Comparison of ENCODE assay signal across 8 cellular contexts in genomic region chr6:5132741-5133140, GRCh38. TPM values are rescaled to one million over a fixed set of nuclear protein-coding genes. Genes with fewer than 3 reads are reported as not detected.
DNase-seq lines count a peak whose midpoint lies in the region; ATAC-seq and TF ChIP-seq lines count a peak whose summit lies in the region.

No MANE protein-coding gene starts in this region.

- H3K14ac ChIP-seq in IMR-90 (replicated peaks; ENCODE audit: low read depth, low read length) = 0 out of 2 replicates have a peak overlapping the region, but pooled peaks have one; percentile 8

- H3K18ac ChIP-seq in IMR-90 (ENCODE audit: low read depth, low read length) = peak overlapping the region; percentile 88

- H3K9me1 ChIP-seq in IMR-90 (ENCODE audit: insufficient read depth, low read length) = no peaks in the 10 kb centered on the region

- CTCF ChIA-PET in IMR-90 (lab: Yijun Ruan, JAX) = interaction anchor here (0.6 to 1.4 kb wide), 4 partner anchors 11 to 49 kb away, joined by 3 to 5 read pairs (median 3); no protein-coding TSS in a partner anchor

- H2AFZ ChIP-seq in IMR-90 (replicated peaks; ENCODE audit: low read length, poor library complexity) (peak overlapping the region; percentile 54), fibroblast of lung (ENCODE audit: low read length) (peak overlapping the region; percentile 48)

- POLR2A ChIA-PET in IMR-90 (lab: Charles Lee; ENCODE audit: unreplicated experiment) = interaction anchor here (0.5 kb wide), 1 partner anchor 1416 kb away, joined by 3 read pairs; no protein-coding TSS in a partner anchor

- H3K36me3 ChIP-seq in IMR-90 (ENCODE audit: control insufficient read depth, insufficient read depth, low read length) = no peaks in the 10 kb centered on the region
- H3K36me3 ChIP-seq in fibroblast of lung (ENCODE audit: control insufficient read depth, insufficient read depth, low read length) = no peaks in the 10 kb centered on the region

- H3K9me3 ChIP-seq in IMR-90 (ENCODE audit: control insufficient read depth, insufficient read depth, low read length) (no peaks in the 10 kb centered on the region), fibroblast of lung (ENCODE audit: control insufficient read depth, insufficient read depth, low read depth, low read length) (no peaks in the 10 kb centered on the region)

- no peaks in the 10 kb centered on the region for H3K27me3 ChIP-seq in IMR-90 (ENCODE audit: control insufficient read depth, insufficient read depth, low read length)
- no peaks in the 10 kb centered on the region for H3K27me3 ChIP-seq in fibroblast of lung (ENCODE audit: control insufficient read depth, insufficient read depth, low read length)

- H3K4ac ChIP-seq in IMR-90 (ENCODE audit: low read depth, low read length) = peak overlapping the region; percentile 80

- no peaks in the 10 kb centered on the region for H3K79me1 ChIP-seq in IMR-90 (ENCODE audit: low read depth in 1 of 2, low read length in 2 of 2)

- no peaks in the 10 kb centered on the region for H4K20me1 ChIP-seq in IMR-90 (ENCODE audit: insufficient read depth, low read length)
- no peaks in the 10 kb centered on the region for H4K20me1 ChIP-seq in fibroblast of lung (ENCODE audit: control insufficient read depth, extremely low read depth, insufficient read depth, low read length)

- H3K4me1 ChIP-seq in IMR-90 (ENCODE audit: control insufficient read depth, insufficient read depth, low read length) (peaks cover 6% of the 10 kb centered on the region), fibroblast of lung (ENCODE audit: control insufficient read depth, extremely low read depth, insufficient read depth, low read length) (peaks cover 5% of the 10 kb centered on the region)

- no peaks in the 10 kb centered on the region for H3K79me2 ChIP-seq in fibroblast of lung (ENCODE audit: control insufficient read depth, insufficient read depth, low read length)

- in situ Hi-C loops in IMR-90 (cut with MboI; ENCODE audit: low sequenced_read_pairs) = no loop called here

- H3K23ac ChIP-seq in IMR-90 (ENCODE audit: low read depth, low read length) = peak overlapping the region; percentile 46; the same call in 1 of the 2 replicates

- H2BK20ac ChIP-seq in IMR-90 (ENCODE audit: low read depth, low read length) = peak overlapping the region; percentile 63; the same call in 1 of the 2 replicates

- peak overlapping the region; percentile 68 for H2BK5ac ChIP-seq in IMR-90 (ENCODE audit: low read depth, low read length, poor library complexity, severe bottlenecking)

- peak overlapping the region; percentile 27; the same call in 1 of the 3 replicates for H2BK15ac ChIP-seq in IMR-90 (ENCODE audit: low read depth, low read length)

- DNase-seq in AML-193 (lab: John Stamatoyannopoulos, UW) = peak; percentile 70 to 83
- peak; percentile 98 for DNase-seq in IMR-90
- DNase-seq in fibroblast of lung (ENCODE audit: low read depth in 2 of 2) = peak; percentile 80 to 99
- DNase-seq in omental fat pad (ENCODE audit: low spot score) = peak; percentile 28
- DNase-seq in NCI-H526 treated with DMSO at 0.1 percent for 48 hours (lab: John Stamatoyannopoulos, UW) = no peak
- DNase-seq in retina = no peak
- no peak for DNase-seq in SKM-1 treated with dmso at 0.1 percent for 144 hours (lab: John Stamatoyannopoulos, UW; ENCODE audit: unreplicated experiment)

- BruUV-seq in IMR-90 (replicated peaks; lab: Mats Ljungman, UMichigan) = no TSS peak

- dilution Hi-C loops in IMR-90 (cut with HindIII; ENCODE audit: low sequenced_read_pairs, unreplicated experiment) = no loop called here

- peak overlapping the region; percentile 71 for H2BK120ac ChIP-seq in IMR-90 (ENCODE audit: low read depth, low read length)

- ATAC-seq in GM21367 (IDR thresholded peaks at IDR 0.05; ENCODE audit: unreplicated experiment) (peak; percentile 83), IMR-90 (ENCODE audit: low read depth) (peak; percentile 98), omental fat pad (ENCODE audit: low FRiP score) (peak; percentile 63)

- H2AK5ac ChIP-seq in IMR-90 (ENCODE audit: low read depth, low read length) = peak overlapping the region; percentile 33; the same call in 1 of the 2 replicates

- TF ChIP-seq POLR2A in IMR-90 (IDR thresholded peaks at IDR 0.05; ENCODE audit: low read depth, low read length) = peak; percentile 35; the same call in 1 of the 2 replicates

- H4K8ac ChIP-seq in IMR-90 (ENCODE audit: low read depth in 2 of 2, low read length in 2 of 2) = peak overlapping the region; percentile 49 to 71; a peak in 3 of 4 replicates

- TF ChIP-seq CTCF in IMR-90 (conservative IDR thresholded peaks at IDR 0.05; ENCODE audit: low read depth, low read length) (no peak), fibroblast of lung (conservative IDR thresholded peaks at IDR 0.05 in 1 of 2, IDR thresholded peaks at IDR 0.05 in 1 of 2; ENCODE audit: low read depth in 1 of 2, low read length in 2 of 2) (no peak), omental fat pad (IDR thresholded peaks at IDR 0.05) (no peak)

- peak overlapping the region; percentile 34; the same call in 1 of the 2 replicates for H4K91ac ChIP-seq in IMR-90 (ENCODE audit: insufficient read depth, low read depth, low read length)

- no peak overlapping the region for H2AK9ac ChIP-seq in IMR-90 (replicated peaks; ENCODE audit: low read depth, low read length, poor library complexity)

- H3K4me3 ChIP-seq in IMR-90 (ENCODE audit: insufficient read depth, low read depth, low read length) = peak overlapping the region; percentile 19; the same call in 1 of the 2 replicates
- peak overlapping the region; percentile 4 to 63 (median 31) for H3K4me3 ChIP-seq in fibroblast of lung (replicated peaks in 1 of 4; ENCODE audit: control extremely low read depth in 1 of 4, insufficient read depth in 1 of 4, low read depth in 3 of 4, low read length in 4 of 4)

- H3K27ac ChIP-seq in IMR-90 (ENCODE audit: insufficient read depth, low read length) (peak overlapping the region; percentile 85), fibroblast of lung (ENCODE audit: insufficient read depth, low read length) (peak overlapping the region; percentile 73)

- 0% methylated on average over 1 of the region's 8 CpGs; no CpG with 5 or more reads in 1 of the 2 experiments for WGBS in IMR-90 (ENCODE audit: extremely low coverage in 2 of 2, insufficient read length in 1 of 2), 2 experiments

- no peak overlapping the region; the same call in 1 of the 2 replicates for H3K56ac ChIP-seq in IMR-90 (ENCODE audit: extremely low read depth, insufficient read depth, low read length)

- intact Hi-C loops in IMR-90 (cut with micrococcal nuclease) = no loop called here

- peak overlapping the region; percentile 83 for H3K4me2 ChIP-seq in IMR-90 (ENCODE audit: low read depth, low read length)
- peak overlapping the region; percentile 49 for H3K4me2 ChIP-seq in fibroblast of lung (ENCODE audit: extremely low read depth, insufficient read depth, low read length)

- no peak; the same call in 1 of the 2 replicates for TF ChIP-seq RAD21 in IMR-90 (IDR thresholded peaks at IDR 0.05; ENCODE audit: low read length)

- H4K5ac ChIP-seq in IMR-90 (ENCODE audit: low read depth, low read length) = peak overlapping the region; percentile 65

- peak overlapping the region; percentile 67 for H3K9ac ChIP-seq in IMR-90 (ENCODE audit: low read depth, low read length)
- peak overlapping the region; percentile 50 for H3K9ac ChIP-seq in fibroblast of lung (ENCODE audit: insufficient read depth, low read length)

TF ChIP-seq in IMR-90, 13 proteins besides CTCF, POLR2A, EP300 and RAD21:
- TF ChIP-seq BHLHE40 (IDR thresholded peaks at IDR 0.05; ENCODE audit: low read depth, low read length) = peak; percentile 11; the same call in 1 of the 2 replicates
- TF ChIP-seq FOS (IDR thresholded peaks at IDR 0.05; ENCODE audit: low read depth, low read length) = no peak; the same call in 1 of the 2 replicates
- no peak for TF ChIP-seq RFX5 (IDR thresholded peaks at IDR 0.05; ENCODE audit: low read depth, low read length)
- peak; percentile 22; the same call in 1 of the 2 replicates for TF ChIP-seq MAZ (IDR thresholded peaks at IDR 0.05; ENCODE audit: borderline replicate concordance, low read depth, low read length)
- TF ChIP-seq USF2 (IDR thresholded peaks at IDR 0.05; ENCODE audit: low read depth, low read length) = no peak
- TF ChIP-seq CEBPB (IDR thresholded peaks at IDR 0.05; ENCODE audit: low read depth, low read length) = peak; percentile 43; the same call in 1 of the 2 replicates
- no peak for TF ChIP-seq MXI1 (IDR thresholded peaks at IDR 0.05; ENCODE audit: borderline replicate concordance, low read depth, low read length)

RNA-seq across cellular contexts. Expression of gene PPP1R3G, which starts 47.6 kb away (rescaled TPM):
- total RNA-seq in IMR-90 (2012; rRNA removed) = under 0.01 and 0.18 TPM in 2 replicates
- polyA plus RNA-seq in IMR-90 (2012; rRNA removed) = 0.09 and 0.10 TPM in 2 replicates
- polyA plus RNA-seq in IMR-90 (2012; cell fraction: cytosol; rRNA removed) = 0.06 and 0.16 TPM in 2 replicates
- 0.09 and 0.10 TPM in 2 replicates for polyA plus RNA-seq in IMR-90 (2012; cell fraction: nucleus; rRNA removed; ENCODE audit: low replicate concordance)
- total RNA-seq in fibroblast of lung = 2.1 and 3.3 TPM in 2 replicates
- polyA plus RNA-seq in fibroblast of lung = 0.10 and 0.72 TPM in 2 replicates
- polyA plus RNA-seq in fibroblast of lung (2012) = 0.30 and 1.4 TPM in 2 replicates
- polyA minus RNA-seq in fibroblast of lung (ENCODE audit: low replicate concordance) = 0.08 TPM in 1 of 2 replicates, not detected in the other
- 1 to 10 TPM in 2 of 4 donors, under 1 TPM in 2; 0.56 to 1.8 (median 1.3) TPM for total RNA-seq in omental fat pad

Comparison
In these comparisons a context has a peak if more than half of its experiments do, and no peak if none do; other contexts are left out.
1. DNase-seq: peak in AML-193 (2 of 2), IMR-90 (single experiment), fibroblast of lung (2 of 2) and omental fat pad (single experiment); none in NCI-H526 treated with DMSO at 0.1 percent for 48 hours (single experiment), retina (single experiment) and SKM-1 treated with dmso at 0.1 percent for 144 hours (single experiment).
2. Peak in every context shown above with its lines, with median percentiles within 50 percentile points of each other: ATAC-seq.